ENCODE assay signal across 33 cellular contexts in the genomic region with DNA sequence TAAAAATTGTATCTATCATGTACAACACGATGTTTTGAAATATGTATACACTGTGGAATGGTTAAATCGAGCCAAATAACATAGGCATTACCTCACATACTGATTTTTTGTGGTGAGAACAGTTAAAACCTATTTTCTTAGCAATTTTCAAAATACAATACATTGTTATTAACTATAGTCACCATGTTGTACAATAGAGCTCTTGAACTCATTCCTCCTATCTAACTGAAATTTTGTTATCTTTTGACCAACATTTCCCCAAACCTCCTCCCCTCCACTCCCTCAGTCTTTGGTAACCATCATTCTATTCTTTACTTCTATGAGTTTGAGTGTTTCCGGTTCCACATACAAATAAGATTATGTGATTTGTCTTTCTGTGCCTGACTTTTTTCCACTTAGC.
"Had no signal": no experiment of that assay in that cellular context is flagged by ENCODE, and none has a peak within 500 bp of the region (broad histone marks: within the 10 kb centered on the region; RNA-seq: fewer than 3 reads in every experiment).

No MANE protein-coding gene starts in this region.

- ATAC-seq: gastrocnemius medialis; left cardiac atrium; pancreas; stimulated activated memory B cell treated with anti-CD40 and anti-IgM and Interleukin-4, amounts not matched to agents 10 μg/mL and 1 μg/mL and 100 μg/mL, for 72 hours; stimulated activated naive CD8-positive, alpha-beta T cell treated with anti-CD3 and anti-CD28 coated beads, Interleukin-15, amount 100 ng/mL, for 72 hours; T-helper 17 cell had no signal

- H3K27me3 ChIP-seq: adrenal gland, ascending aorta, brain microvascular endothelial cell, esophagus squamous epithelium, gastrocnemius medialis, neutrophil, pancreas, sigmoid colon, uterus had no signal

- H3K4me3 ChIP-seq: adrenal gland, ascending aorta, esophagus squamous epithelium, gastrocnemius medialis, pancreas, prostate gland, sigmoid colon, smooth muscle cell, uterus had no signal

- H3K4me1 ChIP-seq: prostate gland had no signal

- H3K36me3 ChIP-seq: adrenal gland, ascending aorta, brain microvascular endothelial cell, esophagus squamous epithelium, gastrocnemius medialis, neutrophil, pancreas, prostate gland, sigmoid colon, uterus had no signal

- FAIRE-seq: keratinocyte, pancreas had no signal

- H3K4me2 ChIP-seq: smooth muscle cell had no signal

- H3K9me3 ChIP-seq: adrenal gland, ascending aorta, esophagus squamous epithelium, gastrocnemius medialis, neutrophil, pancreas, prostate gland, sigmoid colon, uterus had no signal

- H3K27ac ChIP-seq: adrenal gland, ascending aorta, brain microvascular endothelial cell, esophagus squamous epithelium, gastrocnemius medialis, neutrophil, pancreas, prostate gland, sigmoid colon, uterus had no signal

- DNase-seq: activated CD4-positive, alpha-beta memory T cell treated with anti-CD3 and anti-CD28 coated beads for 36 hours; activated CD4-positive, alpha-beta T cell treated with anti-CD3 and anti-CD28 coated beads for 48 hours; activated CD8-positive, alpha-beta memory T cell treated with anti-CD3 and anti-CD28 coated beads, Interleukin-2, amount 50 U/mL, for 4 hours; activated effector memory CD4-positive, alpha-beta T cell treated with anti-CD3 and anti-CD28 coated beads, Interleukin-2, amount 50 U/mL, for 16 hours; activated naive CD4-positive, alpha-beta T cell treated with anti-CD3 and anti-CD28 coated beads for 36 hours; activated naive CD8-positive, alpha-beta T cell treated with anti-CD3 and anti-CD28 coated beads for 36 hours; activated T-cell treated with anti-CD3 and anti-CD28 coated beads, Interleukin-2, amount 50 U/mL, for 1 hour; adrenal gland; brain microvascular endothelial cell; caudate nucleus; dermis blood vessel endothelial cell; effector CD4-positive, alpha-beta T cell; esophagus squamous epithelium; gastrocnemius medialis; glutamatergic neuron; left cardiac atrium; mammary epithelial cell; nephron progenitor cell; pancreas; sigmoid colon; stimulated activated CD4-positive, alpha-beta T cell treated with anti-CD3 and anti-CD28 coated beads, Interleukin-1b, Interleukin-23, amount 100 ng/mL, for 48 hours; stimulated activated CD4-positive, alpha-beta T cell treated with anti-CD3 and anti-CD28 coated beads, Interleukin-4, amount 100 ng/mL, for 4 hours; stimulated activated CD8-positive, alpha-beta memory T cell treated with anti-CD3 and anti-CD28 coated beads, Interleukin-4, amount 100 ng/mL, for 48 hours; stimulated activated naive CD8-positive, alpha-beta T cell treated with anti-CD3 and anti-CD28 coated beads, Interleukin-15, amount 100 ng/mL, for 72 hours; substantia nigra; T-helper 17 cell; uterus had no signal
